ENCODE assay signal across 1 cellular context in the genomic region with DNA sequence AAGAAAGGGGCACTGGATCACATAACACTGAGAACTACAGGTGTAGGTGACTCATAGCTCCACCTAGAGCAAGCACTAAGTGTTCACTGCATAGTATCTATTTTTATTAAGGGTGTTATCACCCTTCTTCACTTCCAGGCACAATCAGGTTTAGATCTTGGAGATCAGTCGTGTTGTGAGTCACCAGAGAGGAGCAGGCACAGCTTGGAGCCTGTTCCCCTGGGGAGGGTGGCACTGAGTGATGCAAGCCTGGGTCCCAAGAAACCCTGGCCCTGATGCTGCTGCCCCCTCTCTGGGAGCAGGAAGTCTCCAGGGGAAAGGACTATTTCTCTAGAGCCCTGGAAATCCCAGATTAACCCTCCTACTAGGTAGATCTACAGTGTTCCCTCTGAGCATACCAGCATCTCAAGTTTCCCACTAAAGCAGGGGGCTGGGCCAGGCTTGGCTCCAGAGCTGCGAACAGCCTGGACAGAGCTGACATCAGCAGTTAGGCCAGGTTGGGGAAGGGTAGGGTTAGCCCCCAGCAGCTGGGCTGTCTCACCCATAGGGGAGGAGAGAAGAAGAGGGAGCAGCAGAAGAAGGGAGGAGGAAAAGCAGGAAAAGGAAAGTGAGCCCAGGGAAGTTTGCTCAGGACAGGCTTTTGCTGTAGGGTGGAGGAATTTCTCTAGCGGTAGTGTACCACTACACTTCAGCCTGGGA.
TF ChIP-seq lines count a peak whose summit lies in the region.

No MANE protein-coding gene starts in this region.

TF ChIP-seq in GM23338, 12 proteins besides CTCF, POLR2A, EP300 and RAD21:
- TF ChIP-seq EZH2phosphoT487 (IDR thresholded peaks at IDR 0.05; ENCODE audit: unreplicated experiment) (no peak), JUNB (IDR thresholded peaks at IDR 0.05; ENCODE audit: unreplicated experiment) (no peak), ZNF331 (CRISPR knock-in tag; IDR thresholded peaks at IDR 0.05; ENCODE audit: low read depth) (no peak), POLR2AphosphoS5 (IDR thresholded peaks at IDR 0.05; ENCODE audit: low read depth) (no peak), ZNF114 (CRISPR knock-in tag; IDR thresholded peaks at IDR 0.05) (no peak), CREB1 (CRISPR knock-in tag; IDR thresholded peaks at IDR 0.05; ENCODE audit: low read depth) (no peak), NANOG (IDR thresholded peaks at IDR 0.05; ENCODE audit: borderline replicate concordance) (no peak), STAT1 (IDR thresholded peaks at IDR 0.05; ENCODE audit: unreplicated experiment) (no peak), EZH2 (IDR thresholded peaks at IDR 0.05; ENCODE audit: low read depth, unreplicated experiment) (no peak)
- TF ChIP-seq, protein P1, sequence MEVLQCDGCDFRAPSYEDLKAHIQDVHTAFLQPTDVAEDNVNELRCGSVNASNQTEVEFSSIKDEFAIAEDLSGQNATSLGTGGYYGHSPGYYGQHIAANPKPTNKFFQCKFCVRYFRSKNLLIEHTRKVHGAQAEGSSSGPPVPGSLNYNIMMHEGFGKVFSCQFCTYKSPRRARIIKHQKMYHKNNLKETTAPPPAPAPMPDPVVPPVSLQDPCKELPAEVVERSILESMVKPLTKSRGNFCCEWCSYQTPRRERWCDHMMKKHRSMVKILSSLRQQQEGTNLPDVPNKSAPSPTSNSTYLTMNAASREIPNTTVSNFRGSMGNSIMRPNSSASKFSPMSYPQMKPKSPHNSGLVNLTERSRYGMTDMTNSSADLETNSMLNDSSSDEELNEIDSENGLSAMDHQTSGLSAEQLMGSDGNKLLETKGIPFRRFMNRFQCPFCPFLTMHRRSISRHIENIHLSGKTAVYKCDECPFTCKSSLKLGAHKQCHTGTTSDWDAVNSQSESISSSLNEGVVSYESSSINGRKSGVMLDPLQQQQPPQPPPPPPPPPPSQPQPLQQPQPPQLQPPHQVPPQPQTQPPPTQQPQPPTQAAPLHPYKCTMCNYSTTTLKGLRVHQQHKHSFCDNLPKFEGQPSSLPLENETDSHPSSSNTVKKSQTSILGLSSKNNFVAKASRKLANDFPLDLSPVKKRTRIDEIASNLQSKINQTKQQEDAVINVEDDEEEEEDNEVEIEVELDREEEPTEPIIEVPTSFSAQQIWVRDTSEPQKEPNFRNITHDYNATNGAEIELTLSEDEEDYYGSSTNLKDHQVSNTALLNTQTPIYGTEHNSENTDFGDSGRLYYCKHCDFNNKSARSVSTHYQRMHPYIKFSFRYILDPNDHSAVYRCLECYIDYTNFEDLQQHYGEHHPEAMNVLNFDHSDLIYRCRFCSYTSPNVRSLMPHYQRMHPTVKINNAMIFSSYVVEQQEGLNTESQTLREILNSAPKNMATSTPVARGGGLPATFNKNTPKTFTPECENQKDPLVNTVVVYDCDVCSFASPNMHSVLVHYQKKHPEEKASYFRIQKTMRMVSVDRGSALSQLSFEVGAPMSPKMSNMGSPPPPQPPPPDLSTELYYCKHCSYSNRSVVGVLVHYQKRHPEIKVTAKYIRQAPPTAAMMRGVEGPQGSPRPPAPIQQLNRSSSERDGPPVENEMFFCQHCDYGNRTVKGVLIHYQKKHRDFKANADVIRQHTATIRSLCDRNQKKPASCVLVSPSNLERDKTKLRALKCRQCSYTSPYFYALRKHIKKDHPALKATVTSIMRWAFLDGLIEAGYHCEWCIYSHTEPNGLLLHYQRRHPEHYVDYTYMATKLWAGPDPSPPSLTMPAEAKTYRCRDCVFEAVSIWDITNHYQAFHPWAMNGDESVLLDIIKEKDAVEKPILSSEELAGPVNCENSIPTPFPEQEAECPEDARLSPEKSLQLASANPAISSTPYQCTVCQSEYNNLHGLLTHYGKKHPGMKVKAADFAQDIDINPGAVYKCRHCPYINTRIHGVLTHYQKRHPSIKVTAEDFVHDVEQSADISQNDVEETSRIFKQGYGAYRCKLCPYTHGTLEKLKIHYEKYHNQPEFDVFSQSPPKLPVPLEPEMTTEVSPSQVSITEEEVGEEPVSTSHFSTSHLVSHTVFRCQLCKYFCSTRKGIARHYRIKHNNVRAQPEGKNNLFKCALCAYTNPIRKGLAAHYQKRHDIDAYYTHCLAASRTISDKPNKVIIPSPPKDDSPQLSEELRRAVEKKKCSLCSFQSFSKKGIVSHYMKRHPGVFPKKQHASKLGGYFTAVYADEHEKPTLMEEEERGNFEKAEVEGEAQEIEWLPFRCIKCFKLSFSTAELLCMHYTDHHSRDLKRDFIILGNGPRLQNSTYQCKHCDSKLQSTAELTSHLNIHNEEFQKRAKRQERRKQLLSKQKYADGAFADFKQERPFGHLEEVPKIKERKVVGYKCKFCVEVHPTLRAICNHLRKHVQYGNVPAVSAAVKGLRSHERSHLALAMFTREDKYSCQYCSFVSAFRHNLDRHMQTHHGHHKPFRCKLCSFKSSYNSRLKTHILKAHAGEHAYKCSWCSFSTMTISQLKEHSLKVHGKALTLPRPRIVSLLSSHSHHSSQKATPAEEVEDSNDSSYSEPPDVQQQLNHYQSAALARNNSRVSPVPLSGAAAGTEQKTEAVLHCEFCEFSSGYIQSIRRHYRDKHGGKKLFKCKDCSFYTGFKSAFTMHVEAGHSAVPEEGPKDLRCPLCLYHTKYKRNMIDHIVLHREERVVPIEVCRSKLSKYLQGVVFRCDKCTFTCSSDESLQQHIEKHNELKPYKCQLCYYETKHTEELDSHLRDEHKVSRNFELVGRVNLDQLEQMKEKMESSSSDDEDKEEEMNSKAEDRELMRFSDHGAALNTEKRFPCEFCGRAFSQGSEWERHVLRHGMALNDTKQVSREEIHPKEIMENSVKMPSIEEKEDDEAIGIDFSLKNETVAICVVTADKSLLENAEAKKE (CRISPR knock-in tag; IDR thresholded peaks at IDR 0.05) = no peak
- TF ChIP-seq, protein P2, sequence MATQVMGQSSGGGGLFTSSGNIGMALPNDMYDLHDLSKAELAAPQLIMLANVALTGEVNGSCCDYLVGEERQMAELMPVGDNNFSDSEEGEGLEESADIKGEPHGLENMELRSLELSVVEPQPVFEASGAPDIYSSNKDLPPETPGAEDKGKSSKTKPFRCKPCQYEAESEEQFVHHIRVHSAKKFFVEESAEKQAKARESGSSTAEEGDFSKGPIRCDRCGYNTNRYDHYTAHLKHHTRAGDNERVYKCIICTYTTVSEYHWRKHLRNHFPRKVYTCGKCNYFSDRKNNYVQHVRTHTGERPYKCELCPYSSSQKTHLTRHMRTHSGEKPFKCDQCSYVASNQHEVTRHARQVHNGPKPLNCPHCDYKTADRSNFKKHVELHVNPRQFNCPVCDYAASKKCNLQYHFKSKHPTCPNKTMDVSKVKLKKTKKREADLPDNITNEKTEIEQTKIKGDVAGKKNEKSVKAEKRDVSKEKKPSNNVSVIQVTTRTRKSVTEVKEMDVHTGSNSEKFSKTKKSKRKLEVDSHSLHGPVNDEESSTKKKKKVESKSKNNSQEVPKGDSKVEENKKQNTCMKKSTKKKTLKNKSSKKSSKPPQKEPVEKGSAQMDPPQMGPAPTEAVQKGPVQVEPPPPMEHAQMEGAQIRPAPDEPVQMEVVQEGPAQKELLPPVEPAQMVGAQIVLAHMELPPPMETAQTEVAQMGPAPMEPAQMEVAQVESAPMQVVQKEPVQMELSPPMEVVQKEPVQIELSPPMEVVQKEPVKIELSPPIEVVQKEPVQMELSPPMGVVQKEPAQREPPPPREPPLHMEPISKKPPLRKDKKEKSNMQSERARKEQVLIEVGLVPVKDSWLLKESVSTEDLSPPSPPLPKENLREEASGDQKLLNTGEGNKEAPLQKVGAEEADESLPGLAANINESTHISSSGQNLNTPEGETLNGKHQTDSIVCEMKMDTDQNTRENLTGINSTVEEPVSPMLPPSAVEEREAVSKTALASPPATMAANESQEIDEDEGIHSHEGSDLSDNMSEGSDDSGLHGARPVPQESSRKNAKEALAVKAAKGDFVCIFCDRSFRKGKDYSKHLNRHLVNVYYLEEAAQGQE (IDR thresholded peaks at IDR 0.05; ENCODE audit: unreplicated experiment) = no peak
- TF ChIP-seq, protein P3, sequence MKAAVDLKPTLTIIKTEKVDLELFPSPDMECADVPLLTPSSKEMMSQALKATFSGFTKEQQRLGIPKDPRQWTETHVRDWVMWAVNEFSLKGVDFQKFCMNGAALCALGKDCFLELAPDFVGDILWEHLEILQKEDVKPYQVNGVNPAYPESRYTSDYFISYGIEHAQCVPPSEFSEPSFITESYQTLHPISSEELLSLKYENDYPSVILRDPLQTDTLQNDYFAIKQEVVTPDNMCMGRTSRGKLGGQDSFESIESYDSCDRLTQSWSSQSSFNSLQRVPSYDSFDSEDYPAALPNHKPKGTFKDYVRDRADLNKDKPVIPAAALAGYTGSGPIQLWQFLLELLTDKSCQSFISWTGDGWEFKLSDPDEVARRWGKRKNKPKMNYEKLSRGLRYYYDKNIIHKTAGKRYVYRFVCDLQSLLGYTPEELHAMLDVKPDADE (IDR thresholded peaks at IDR 0.05) = no peak
